Comparison of ENCODE assay signal across 1 cellular context in genomic region chr6:43076093-43076927, GRCh38.
TF ChIP-seq lines count a peak whose summit lies in the region.

Gene PTK7, plus strand, starts transcription at chr6:43076314. Its CDS starts 175 bp downstream, at chr6:43076489.

TF ChIP-seq in HepG2, 621 proteins besides CTCF, POLR2A, EP300 and RAD21 (continued from another document and continues in another):
- TF ChIP-seq, protein P1, sequence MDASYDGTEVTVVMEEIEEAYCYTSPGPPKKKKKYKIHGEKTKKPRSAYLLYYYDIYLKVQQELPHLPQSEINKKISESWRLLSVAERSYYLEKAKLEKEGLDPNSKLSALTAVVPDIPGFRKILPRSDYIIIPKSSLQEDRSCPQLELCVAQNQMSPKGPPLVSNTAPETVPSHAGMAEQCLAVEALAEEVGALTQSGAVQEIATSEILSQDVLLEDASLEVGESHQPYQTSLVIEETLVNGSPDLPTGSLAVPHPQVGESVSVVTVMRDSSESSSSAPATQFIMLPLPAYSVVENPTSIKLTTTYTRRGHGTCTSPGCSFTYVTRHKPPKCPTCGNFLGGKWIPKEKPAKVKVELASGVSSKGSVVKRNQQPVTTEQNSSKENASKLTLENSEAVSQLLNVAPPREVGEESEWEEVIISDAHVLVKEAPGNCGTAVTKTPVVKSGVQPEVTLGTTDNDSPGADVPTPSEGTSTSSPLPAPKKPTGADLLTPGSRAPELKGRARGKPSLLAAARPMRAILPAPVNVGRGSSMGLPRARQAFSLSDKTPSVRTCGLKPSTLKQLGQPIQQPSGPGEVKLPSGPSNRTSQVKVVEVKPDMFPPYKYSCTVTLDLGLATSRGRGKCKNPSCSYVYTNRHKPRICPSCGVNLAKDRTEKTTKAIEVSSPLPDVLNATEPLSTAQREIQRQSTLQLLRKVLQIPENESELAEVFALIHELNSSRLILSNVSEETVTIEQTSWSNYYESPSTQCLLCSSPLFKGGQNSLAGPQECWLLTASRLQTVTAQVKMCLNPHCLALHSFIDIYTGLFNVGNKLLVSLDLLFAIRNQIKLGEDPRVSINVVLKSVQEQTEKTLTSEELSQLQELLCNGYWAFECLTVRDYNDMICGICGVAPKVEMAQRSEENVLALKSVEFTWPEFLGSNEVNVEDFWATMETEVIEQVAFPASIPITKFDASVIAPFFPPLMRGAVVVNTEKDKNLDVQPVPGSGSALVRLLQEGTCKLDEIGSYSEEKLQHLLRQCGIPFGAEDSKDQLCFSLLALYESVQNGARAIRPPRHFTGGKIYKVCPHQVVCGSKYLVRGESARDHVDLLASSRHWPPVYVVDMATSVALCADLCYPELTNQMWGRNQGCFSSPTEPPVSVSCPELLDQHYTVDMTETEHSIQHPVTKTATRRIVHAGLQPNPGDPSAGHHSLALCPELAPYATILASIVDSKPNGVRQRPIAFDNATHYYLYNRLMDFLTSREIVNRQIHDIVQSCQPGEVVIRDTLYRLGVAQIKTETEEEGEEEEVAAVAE (CRISPR knock-in tag; IDR thresholded peaks at IDR 0.05; ENCODE audit: borderline replicate concordance), result no peak
- TF ChIP-seq KAT7 (CRISPR knock-in tag; IDR thresholded peaks at IDR 0.05; ENCODE audit: borderline replicate concordance) (0 out of 2 replicates have a peak, but pooled peaks have one; percentile 69), ELF3 (CRISPR knock-in tag; IDR thresholded peaks at IDR 0.05) (no peak), NFIB (CRISPR knock-in tag; IDR thresholded peaks at IDR 0.05; ENCODE audit: borderline replicate concordance) (no peak), SP1 (IDR thresholded peaks at IDR 0.05) (no peak), SP1 (CRISPR knock-in tag; IDR thresholded peaks at IDR 0.05) (peak; percentile 60; the same call in 1 of the 2 replicates), HNRNPL (IDR thresholded peaks at IDR 0.05; ENCODE audit: low read depth, low read length) (no peak), HDAC6 (IDR thresholded peaks at IDR 0.05; ENCODE audit: low read depth, low read length) (peak; percentile 76; the same call in 1 of the 2 replicates), SMC3 (IDR thresholded peaks at IDR 0.05; ENCODE audit: low read length) (no peak), SRF (IDR thresholded peaks at IDR 0.05; ENCODE audit: low read depth, low read length) (no peak), ZNF34 (CRISPR knock-in tag; IDR thresholded peaks at IDR 0.05; ENCODE audit: borderline replicate concordance) (peak; percentile 28; the same call in 1 of the 2 replicates), ZNF12 (CRISPR knock-in tag; IDR thresholded peaks at IDR 0.05) (no peak; the same call in 1 of the 2 replicates), SETDB1 (CRISPR knock-in tag; IDR thresholded peaks at IDR 0.05; ENCODE audit: borderline replicate concordance) (no peak), KLF12 (CRISPR knock-in tag; IDR thresholded peaks at IDR 0.05; ENCODE audit: borderline replicate concordance) (no peak), AFF4 (CRISPR knock-in tag; IDR thresholded peaks at IDR 0.05) (no peak), ZNF232 (CRISPR knock-in tag; IDR thresholded peaks at IDR 0.05; ENCODE audit: borderline replicate concordance) (no peak), ZNF30 (CRISPR knock-in tag; IDR thresholded peaks at IDR 0.05) (no peak), DNMT1 (CRISPR knock-in tag; IDR thresholded peaks at IDR 0.05) (0 out of 2 replicates have a peak, but pooled peaks have one; percentile 79), NCOR1 (IDR thresholded peaks at IDR 0.05; ENCODE audit: borderline replicate concordance, low read length) (peak; percentile 29; the same call in 1 of the 2 replicates), ZNF543 (CRISPR knock-in tag; IDR thresholded peaks at IDR 0.05) (peak; percentile 84; the same call in 1 of the 2 replicates), GZF1 (CRISPR knock-in tag; IDR thresholded peaks at IDR 0.05) (0 out of 2 replicates have a peak, but pooled peaks have one; percentile 13), BHLHE40 (IDR thresholded peaks at IDR 0.05; ENCODE audit: low read length) (no peak), ZNF597 (CRISPR knock-in tag; IDR thresholded peaks at IDR 0.05) (no peak), PRDM10 (CRISPR knock-in tag; IDR thresholded peaks at IDR 0.05; ENCODE audit: low read depth) (no peak), TEAD2 (CRISPR knock-in tag; IDR thresholded peaks at IDR 0.05) (no peak), SMAD9 (CRISPR knock-in tag; IDR thresholded peaks at IDR 0.05) (no peak), SAP130 (CRISPR knock-in tag; IDR thresholded peaks at IDR 0.05; ENCODE audit: low read depth) (peak; percentile 40), ATRX (CRISPR knock-in tag; IDR thresholded peaks at IDR 0.05; ENCODE audit: borderline replicate concordance) (no peak), IKZF5 (CRISPR knock-in tag; IDR thresholded peaks at IDR 0.05) (0 out of 2 replicates have a peak, but pooled peaks have one; percentile 23), HINFP (CRISPR knock-in tag; IDR thresholded peaks at IDR 0.05; ENCODE audit: low read depth) (no peak), REPIN1 (CRISPR knock-in tag; IDR thresholded peaks at IDR 0.05; ENCODE audit: borderline replicate concordance, low read depth) (no peak), ZNF879 (CRISPR knock-in tag; IDR thresholded peaks at IDR 0.05) (no peak), SMAD1 (CRISPR knock-in tag; IDR thresholded peaks at IDR 0.05; ENCODE audit: borderline replicate concordance, low read depth) (no peak), DPF2 (CRISPR knock-in tag; IDR thresholded peaks at IDR 0.05; ENCODE audit: borderline replicate concordance, low read depth) (no peak), ZNF564 (CRISPR knock-in tag; IDR thresholded peaks at IDR 0.05) (peak; percentile 22; the same call in 1 of the 2 replicates), ZNF3 (CRISPR knock-in tag; IDR thresholded peaks at IDR 0.05) (no peak), ZNF841 (CRISPR knock-in tag; IDR thresholded peaks at IDR 0.05; ENCODE audit: borderline replicate concordance) (no peak)
- TF ChIP-seq, protein P2, sequence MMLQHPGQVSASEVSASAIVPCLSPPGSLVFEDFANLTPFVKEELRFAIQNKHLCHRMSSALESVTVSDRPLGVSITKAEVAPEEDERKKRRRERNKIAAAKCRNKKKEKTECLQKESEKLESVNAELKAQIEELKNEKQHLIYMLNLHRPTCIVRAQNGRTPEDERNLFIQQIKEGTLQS (CRISPR knock-in tag; IDR thresholded peaks at IDR 0.05), result no peak
- TF ChIP-seq, protein P3, sequence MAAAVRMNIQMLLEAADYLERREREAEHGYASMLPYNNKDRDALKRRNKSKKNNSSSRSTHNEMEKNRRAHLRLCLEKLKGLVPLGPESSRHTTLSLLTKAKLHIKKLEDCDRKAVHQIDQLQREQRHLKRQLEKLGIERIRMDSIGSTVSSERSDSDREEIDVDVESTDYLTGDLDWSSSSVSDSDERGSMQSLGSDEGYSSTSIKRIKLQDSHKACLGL (CRISPR knock-in tag; IDR thresholded peaks at IDR 0.05), result peak; percentile 32; the same call in 1 of the 2 replicates
- TF ChIP-seq, protein P4, sequence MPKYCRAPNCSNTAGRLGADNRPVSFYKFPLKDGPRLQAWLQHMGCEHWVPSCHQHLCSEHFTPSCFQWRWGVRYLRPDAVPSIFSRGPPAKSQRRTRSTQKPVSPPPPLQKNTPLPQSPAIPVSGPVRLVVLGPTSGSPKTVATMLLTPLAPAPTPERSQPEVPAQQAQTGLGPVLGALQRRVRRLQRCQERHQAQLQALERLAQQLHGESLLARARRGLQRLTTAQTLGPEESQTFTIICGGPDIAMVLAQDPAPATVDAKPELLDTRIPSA (CRISPR knock-in tag; IDR thresholded peaks at IDR 0.05; ENCODE audit: borderline replicate concordance), result no peak
- TF ChIP-seq, protein P5, sequence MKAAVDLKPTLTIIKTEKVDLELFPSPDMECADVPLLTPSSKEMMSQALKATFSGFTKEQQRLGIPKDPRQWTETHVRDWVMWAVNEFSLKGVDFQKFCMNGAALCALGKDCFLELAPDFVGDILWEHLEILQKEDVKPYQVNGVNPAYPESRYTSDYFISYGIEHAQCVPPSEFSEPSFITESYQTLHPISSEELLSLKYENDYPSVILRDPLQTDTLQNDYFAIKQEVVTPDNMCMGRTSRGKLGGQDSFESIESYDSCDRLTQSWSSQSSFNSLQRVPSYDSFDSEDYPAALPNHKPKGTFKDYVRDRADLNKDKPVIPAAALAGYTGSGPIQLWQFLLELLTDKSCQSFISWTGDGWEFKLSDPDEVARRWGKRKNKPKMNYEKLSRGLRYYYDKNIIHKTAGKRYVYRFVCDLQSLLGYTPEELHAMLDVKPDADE (CRISPR knock-in tag; IDR thresholded peaks at IDR 0.05), result no peak
